In the genomic region with DNA sequence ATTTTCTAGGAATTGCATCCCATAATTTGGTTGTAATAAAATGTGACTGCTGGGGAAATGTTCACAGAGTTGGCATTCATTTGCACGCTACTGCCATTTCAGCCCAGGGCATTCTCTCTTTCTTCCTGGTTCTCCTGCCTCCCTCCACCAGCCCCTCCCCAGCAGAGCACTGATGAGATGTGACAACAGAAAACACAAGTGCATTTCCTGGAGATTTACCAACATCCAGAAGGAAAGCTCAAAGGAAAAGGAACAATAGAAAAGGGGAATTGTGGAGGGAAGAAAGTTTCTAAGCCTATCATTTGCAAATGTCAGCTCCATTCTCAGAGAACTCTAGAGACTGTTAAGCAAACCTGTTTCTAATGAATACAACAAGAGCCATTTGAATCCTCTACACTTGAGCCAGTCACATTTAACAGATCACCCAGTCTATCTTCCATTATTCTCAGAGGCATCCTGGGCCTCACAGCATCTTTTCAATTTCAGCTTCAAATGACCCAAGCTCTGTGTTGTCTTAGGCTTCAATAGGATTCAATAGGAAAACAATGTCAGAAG, we compare ENCODE assay signal across 23 cellular contexts.
"Had no signal": no experiment of that assay in that cellular context is flagged by ENCODE, and none has a peak within 500 bp of the region (broad histone marks: within the 10 kb centered on the region; RNA-seq: fewer than 3 reads in every experiment).

No MANE protein-coding gene starts in this region.

- H3K4me1 Mint-ChIP-seq: naive thymus-derived CD4-positive, alpha-beta T cell; nephron; stimulated activated naive B cell treated with anti-CD40 and anti-IgM and Interleukin-4, amounts not matched to agents 10 μg/mL and 1 μg/mL and 100 μg/mL, for 72 hours had no signal

- H3K27me3 ChIP-seq: gastrocnemius medialis, left lung, right lobe of liver, transverse colon, upper lobe of right lung, uterus had no signal

- H3K27ac Mint-ChIP-seq: effector memory CD8-positive, alpha-beta T cell; naive thymus-derived CD4-positive, alpha-beta T cell; nephron; progenitor cell of endocrine pancreas; stimulated activated naive B cell treated with anti-CD40 and anti-IgM and Interleukin-4, amounts not matched to agents 10 μg/mL and 1 μg/mL and 100 μg/mL, for 72 hours; stimulated activated naive CD8-positive, alpha-beta T cell treated with anti-CD3 and anti-CD28 coated beads, Interleukin-15, Interleukin-2, amounts not matched to agents 100 ng/mL and 50 ng/mL, for 24 hours had no signal

- H3K36me3 ChIP-seq: gastrocnemius medialis, left lung, right lobe of liver, thoracic aorta, transverse colon, upper lobe of right lung, uterus had no signal

- ATAC-seq: effector memory CD8-positive, alpha-beta T cell; gastrocnemius medialis; left cardiac atrium; left lung; naive thymus-derived CD4-positive, alpha-beta T cell; right lobe of liver; stimulated activated naive B cell treated with anti-CD40 and anti-IgM and Interleukin-4, amounts not matched to agents 10 μg/mL and 1 μg/mL and 100 μg/mL, for 72 hours; upper lobe of right lung had no signal

- H3K27ac ChIP-seq: gastrocnemius medialis, left lung, parathyroid adenoma, right lobe of liver, thoracic aorta, transverse colon, upper lobe of right lung, uterus had no signal

- H3K9me3 ChIP-seq: gastrocnemius medialis, right lobe of liver, thoracic aorta, transverse colon, upper lobe of right lung, uterus had no signal

- H3K4me3 ChIP-seq: gastrocnemius medialis, left lung, right lobe of liver, thoracic aorta, transverse colon, upper lobe of right lung, uterus had no signal

- DNase-seq: cortex of kidney; effector memory CD8-positive, alpha-beta T cell; foreskin fibroblast; gastrocnemius medialis; head of caudate nucleus; left cardiac atrium; left lung; mesenchymal stem cell; midbrain; naive thymus-derived CD4-positive, alpha-beta T cell; right lobe of liver; small intestine; stimulated activated CD4-positive, alpha-beta T cell treated with anti-CD3 and anti-CD28 coated beads, Interleukin-15, amount 100 ng/mL, for 24 hours; stimulated activated CD4-positive, alpha-beta T cell treated with anti-CD3 and anti-CD28 coated beads, Interleukin-2, amount 100 ng/mL, for 48 hours; stimulated activated naive B cell treated with anti-CD40 and anti-IgM and Interleukin-4, amounts not matched to agents 10 μg/mL and 1 μg/mL and 100 μg/mL, for 72 hours; transverse colon; upper lobe of right lung; uterus had no signal

- H3K36me3 Mint-ChIP-seq: naive thymus-derived CD4-positive, alpha-beta T cell; stimulated activated naive B cell treated with anti-CD40 and anti-IgM and Interleukin-4, amounts not matched to agents 10 μg/mL and 1 μg/mL and 100 μg/mL, for 72 hours had no signal

- H3K27me3 Mint-ChIP-seq: effector memory CD8-positive, alpha-beta T cell; naive thymus-derived CD4-positive, alpha-beta T cell; progenitor cell of endocrine pancreas; stimulated activated naive B cell treated with anti-CD40 and anti-IgM and Interleukin-4, amounts not matched to agents 10 μg/mL and 1 μg/mL and 100 μg/mL, for 72 hours; stimulated activated naive CD8-positive, alpha-beta T cell treated with anti-CD3 and anti-CD28 coated beads, Interleukin-15, Interleukin-2, amounts not matched to agents 100 ng/mL and 50 ng/mL, for 24 hours had no signal

- H3K4me1 ChIP-seq: gastrocnemius medialis, left lung, parathyroid adenoma, right lobe of liver, transverse colon, upper lobe of right lung, uterus had no signal

- H3K9ac ChIP-seq: parathyroid adenoma had no signal

- H3K4me3 Mint-ChIP-seq: effector memory CD8-positive, alpha-beta T cell; naive thymus-derived CD4-positive, alpha-beta T cell; nephron; stimulated activated naive B cell treated with anti-CD40 and anti-IgM and Interleukin-4, amounts not matched to agents 10 μg/mL and 1 μg/mL and 100 μg/mL, for 72 hours; stimulated activated naive CD8-positive, alpha-beta T cell treated with anti-CD3 and anti-CD28 coated beads, Interleukin-15, Interleukin-2, amounts not matched to agents 100 ng/mL and 50 ng/mL, for 24 hours had no signal
